8 cellular contexts compared by ENCODE assay signal in genomic region chr19:11558881-11559828, GRCh38. TPM values are rescaled to one million over a fixed set of nuclear protein-coding genes. Genes with fewer than 3 reads are reported as not detected.
A peak's percentile ranks its signal among the peaks of the same experiment; 100 is the strongest.
DNase-seq lines count a peak whose midpoint lies in the region; ATAC-seq, FAIRE-seq and TF ChIP-seq lines count a peak whose summit lies in the region.

TSS of gene ELOF1 (minus strand) at chr19:11559230. CDS start at chr19:11554347, 4,883 bp downstream.

- H3K4me1 ChIP-seq in mononuclear cell (ENCODE audit: insufficient read depth, low read length), result peaks cover 43% of the 10 kb centered on the region

- H3K27me3 ChIP-seq in mononuclear cell (ENCODE audit: insufficient read depth, low read length), result no peaks in the 10 kb centered on the region

- no peak for TF ChIP-seq EP300 in Ishikawa (IDR thresholded peaks at IDR 0.05; ENCODE audit: borderline replicate concordance)

- H3K4me3 ChIP-seq in epithelial cell of esophagus (ENCODE audit: low read length) (peak within 1 kb of the TSS; percentile 95), mononuclear cell (ENCODE audit: low read length) (peak within 1 kb of the TSS; percentile 80)

- peak; percentile 62 for ATAC-seq in GM21526 (IDR thresholded peaks at IDR 0.05; ENCODE audit: low FRiP score, unreplicated experiment)

- no peak for TF ChIP-seq RAD21 in Ishikawa (IDR thresholded peaks at IDR 0.05; ENCODE audit: low read depth)

- FAIRE-seq in D721Med (lab: Jason Lieb, UNC), result no peak

- peak; percentile 99 for DNase-seq in D721Med (ENCODE audit: insufficient read length, low spot score)
- DNase-seq in OCI-M2 (lab: John Stamatoyannopoulos, UW; ENCODE audit: unreplicated experiment), result peak; percentile 99
- peak; percentile 92 for DNase-seq in activated T-cell treated with anti-CD3 and anti-CD28 coated beads for 4 hours
- peak; percentile 99 for DNase-seq in epithelial cell of esophagus (ENCODE audit: low read depth)
- DNase-seq in stimulated activated CD8-positive, alpha-beta memory T cell treated with anti-CD3 and anti-CD28 coated beads, Interleukin-4, amount 100 ng/mL, for 1 hour (ENCODE audit: low read depth in 2 of 2, low spot score in 1 of 2), result peak; percentile 83 to 94

- no peaks in the 10 kb centered on the region for H3K9me3 ChIP-seq in mononuclear cell (ENCODE audit: low read depth, low read length)

- no peak for TF ChIP-seq CTCF in D721Med (IDR thresholded peaks at IDR 0.05; ENCODE audit: insufficient read depth, missing control alignments)
- TF ChIP-seq CTCF in epithelial cell of esophagus (IDR thresholded peaks at IDR 0.05; ENCODE audit: insufficient read depth, low read depth, low read length, missing control alignments), result peak; percentile 36

TF ChIP-seq in Ishikawa, 13 proteins besides CTCF, POLR2A, EP300 and RAD21:
- TF ChIP-seq EGR1 (IDR thresholded peaks at IDR 0.05) (peak; percentile 64), CREB1 (IDR thresholded peaks at IDR 0.05; ENCODE audit: low read depth) (no peak), TCF12 (IDR thresholded peaks at IDR 0.05; ENCODE audit: low read depth) (peak; percentile 50; the same call in 1 of the 2 replicates), TEAD4 (IDR thresholded peaks at IDR 0.05) (peak; percentile 41), ZBTB7A (IDR thresholded peaks at IDR 0.05; ENCODE audit: low read depth) (no peak), FOXM1 (IDR thresholded peaks at IDR 0.05; ENCODE audit: borderline replicate concordance, low read depth) (no peak), YY1 (IDR thresholded peaks at IDR 0.05; ENCODE audit: low read depth) (no peak), NFIC (IDR thresholded peaks at IDR 0.05) (no peak; the same call in none of the 2 replicates), TAF1 (IDR thresholded peaks at IDR 0.05; ENCODE audit: low read depth) (peak; percentile 77)
- TF ChIP-seq, protein P1, sequence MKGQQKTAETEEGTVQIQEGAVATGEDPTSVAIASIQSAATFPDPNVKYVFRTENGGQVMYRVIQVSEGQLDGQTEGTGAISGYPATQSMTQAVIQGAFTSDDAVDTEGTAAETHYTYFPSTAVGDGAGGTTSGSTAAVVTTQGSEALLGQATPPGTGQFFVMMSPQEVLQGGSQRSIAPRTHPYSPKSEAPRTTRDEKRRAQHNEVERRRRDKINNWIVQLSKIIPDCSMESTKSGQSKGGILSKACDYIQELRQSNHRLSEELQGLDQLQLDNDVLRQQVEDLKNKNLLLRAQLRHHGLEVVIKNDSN (IDR thresholded peaks at IDR 0.05), result no peak
- TF ChIP-seq, protein P2, sequence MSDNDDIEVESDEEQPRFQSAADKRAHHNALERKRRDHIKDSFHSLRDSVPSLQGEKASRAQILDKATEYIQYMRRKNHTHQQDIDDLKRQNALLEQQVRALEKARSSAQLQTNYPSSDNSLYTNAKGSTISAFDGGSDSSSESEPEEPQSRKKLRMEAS (IDR thresholded peaks at IDR 0.05), result peak; percentile 70
- TF ChIP-seq, protein P3, sequence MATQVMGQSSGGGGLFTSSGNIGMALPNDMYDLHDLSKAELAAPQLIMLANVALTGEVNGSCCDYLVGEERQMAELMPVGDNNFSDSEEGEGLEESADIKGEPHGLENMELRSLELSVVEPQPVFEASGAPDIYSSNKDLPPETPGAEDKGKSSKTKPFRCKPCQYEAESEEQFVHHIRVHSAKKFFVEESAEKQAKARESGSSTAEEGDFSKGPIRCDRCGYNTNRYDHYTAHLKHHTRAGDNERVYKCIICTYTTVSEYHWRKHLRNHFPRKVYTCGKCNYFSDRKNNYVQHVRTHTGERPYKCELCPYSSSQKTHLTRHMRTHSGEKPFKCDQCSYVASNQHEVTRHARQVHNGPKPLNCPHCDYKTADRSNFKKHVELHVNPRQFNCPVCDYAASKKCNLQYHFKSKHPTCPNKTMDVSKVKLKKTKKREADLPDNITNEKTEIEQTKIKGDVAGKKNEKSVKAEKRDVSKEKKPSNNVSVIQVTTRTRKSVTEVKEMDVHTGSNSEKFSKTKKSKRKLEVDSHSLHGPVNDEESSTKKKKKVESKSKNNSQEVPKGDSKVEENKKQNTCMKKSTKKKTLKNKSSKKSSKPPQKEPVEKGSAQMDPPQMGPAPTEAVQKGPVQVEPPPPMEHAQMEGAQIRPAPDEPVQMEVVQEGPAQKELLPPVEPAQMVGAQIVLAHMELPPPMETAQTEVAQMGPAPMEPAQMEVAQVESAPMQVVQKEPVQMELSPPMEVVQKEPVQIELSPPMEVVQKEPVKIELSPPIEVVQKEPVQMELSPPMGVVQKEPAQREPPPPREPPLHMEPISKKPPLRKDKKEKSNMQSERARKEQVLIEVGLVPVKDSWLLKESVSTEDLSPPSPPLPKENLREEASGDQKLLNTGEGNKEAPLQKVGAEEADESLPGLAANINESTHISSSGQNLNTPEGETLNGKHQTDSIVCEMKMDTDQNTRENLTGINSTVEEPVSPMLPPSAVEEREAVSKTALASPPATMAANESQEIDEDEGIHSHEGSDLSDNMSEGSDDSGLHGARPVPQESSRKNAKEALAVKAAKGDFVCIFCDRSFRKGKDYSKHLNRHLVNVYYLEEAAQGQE (IDR thresholded peaks at IDR 0.05; ENCODE audit: low read depth), result no peak

RNA-seq across cellular contexts. Expression of gene ELOF1, which starts in this region (rescaled TPM):
- total RNA-seq in mononuclear cell, result 29.3 TPM

Comparison
In these comparisons a context has a peak if more than half of its experiments do, and no peak if none do; other contexts are left out.
1. Peak in every context shown above with its lines: DNase-seq, ATAC-seq and H3K4me3 ChIP-seq.